Comparison of ENCODE assay signal across 14 cellular contexts in the genomic region with DNA sequence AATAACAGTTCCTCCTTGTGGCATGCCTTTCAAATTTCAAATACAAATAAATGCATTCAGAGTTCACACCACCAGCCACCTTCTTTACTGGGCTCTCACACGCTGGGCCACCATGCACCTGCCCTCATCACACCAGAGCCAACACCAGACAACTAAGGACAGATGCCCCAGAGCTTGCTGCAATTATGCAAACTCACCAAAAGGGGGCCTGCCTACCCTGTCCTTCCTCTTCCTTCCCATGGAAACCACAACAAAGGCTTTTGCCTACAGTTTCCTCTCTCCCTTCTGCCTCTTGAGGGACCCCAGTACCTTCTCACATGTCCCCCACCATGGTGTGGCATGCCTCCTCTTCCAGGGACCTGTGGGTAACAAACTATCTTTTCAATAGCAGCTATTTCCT.
DNase-seq lines count a peak whose midpoint lies in the region; ATAC-seq, FAIRE-seq and TF ChIP-seq lines count a peak whose summit lies in the region.
"Had no signal": no experiment of that assay in that cellular context is flagged by ENCODE, and none has a peak within 500 bp of the region (broad histone marks: within the 10 kb centered on the region; RNA-seq: fewer than 3 reads in every experiment).

No MANE protein-coding gene starts in this region.

- no peaks in the 10 kb centered on the region for H4K20me1 ChIP-seq in GM23338 (replicated peaks; ENCODE audit: insufficient read depth)
- no peaks in the 10 kb centered on the region for H4K20me1 ChIP-seq in OCI-LY7 (ENCODE audit: insufficient read depth, low read length)

- peaks cover 9% of the 10 kb centered on the region for H3K4me1 ChIP-seq in BE2C
- no peaks in the 10 kb centered on the region for H3K4me1 ChIP-seq in GM23338 (ENCODE audit: insufficient read depth)
- no peaks in the 10 kb centered on the region for H3K4me1 ChIP-seq in OCI-LY7 (ENCODE audit: insufficient read depth, low read length, poor library complexity, severe bottlenecking)
- no peaks in the 10 kb centered on the region for H3K4me1 ChIP-seq in small intestine (ENCODE audit: control insufficient read depth in 2 of 2, insufficient read depth in 1 of 2, low read depth in 1 of 2, low read length in 1 of 2)
- H3K4me1 ChIP-seq: ascending aorta, spleen had no signal

- H2AFZ ChIP-seq in GM23338, result 0 out of 2 replicates have a peak overlapping the region, but pooled peaks have one; percentile 38
- no peak overlapping the region for H2AFZ ChIP-seq in OCI-LY7 (ENCODE audit: low read length)

- H3K4me2 ChIP-seq in GM23338 (no peak overlapping the region), OCI-LY7 (ENCODE audit: low read length) (no peak overlapping the region)

- no peaks in the 10 kb centered on the region for H3F3A ChIP-seq in GM23338 (replicated peaks; ENCODE audit: low read depth)

- no peak overlapping the region for H3K27ac Mint-ChIP-seq in GM23338
- H3K27ac Mint-ChIP-seq: activated CD4-positive, alpha-beta memory T cell treated with anti-CD3 and anti-CD28 coated beads, Interleukin-2, amount 10 ng/mL, durations not matched to agents 7 days and 5 days had no signal

- ATAC-seq in GM23338 (peak; percentile 97), HG02763 (IDR thresholded peaks at IDR 0.05; ENCODE audit: unreplicated experiment) (no peak)
- ATAC-seq: stimulated activated naive CD8-positive, alpha-beta T cell treated with anti-CD3 and anti-CD28 coated beads, Interleukin-15, Interleukin-2, amounts not matched to agents 100 U/mL and 50 U/mL, for 24 hours had no signal

- H3K9me2 ChIP-seq in GM23338 (ENCODE audit: insufficient read depth) (no peaks in the 10 kb centered on the region), OCI-LY7 (ENCODE audit: insufficient read depth, low read length) (no peaks in the 10 kb centered on the region)

- H3K36me3 ChIP-seq in BE2C, result no peaks in the 10 kb centered on the region
- H3K36me3 ChIP-seq in GM23338 (ENCODE audit: insufficient read depth), result no peaks in the 10 kb centered on the region
- H3K36me3 ChIP-seq in OCI-LY7 (ENCODE audit: insufficient read depth, low read length), result no peaks in the 10 kb centered on the region
- no peaks in the 10 kb centered on the region for H3K36me3 ChIP-seq in small intestine (ENCODE audit: control insufficient read depth in 2 of 2, insufficient read depth in 2 of 2, low read length in 2 of 2)
- H3K36me3 ChIP-seq: ascending aorta, spleen had no signal

- H3K36me3 Mint-ChIP-seq in GM23338 (ENCODE audit: low read depth), result no peaks in the 10 kb centered on the region

- no TSS peak for BruUV-seq in OCI-LY7 (replicated peaks; lab: Mats Ljungman, UMichigan)

- no peaks in the 10 kb centered on the region for H3K4me1 Mint-ChIP-seq in GM23338
- H3K4me1 Mint-ChIP-seq: activated CD4-positive, alpha-beta memory T cell treated with anti-CD3 and anti-CD28 coated beads, Interleukin-2, amount 10 ng/mL, durations not matched to agents 7 days and 5 days had no signal

- H3K27me3 ChIP-seq in BE2C, result no peaks in the 10 kb centered on the region
- no peaks in the 10 kb centered on the region for H3K27me3 ChIP-seq in GM23338 (ENCODE audit: insufficient read depth)
- H3K27me3 ChIP-seq in small intestine (ENCODE audit: control insufficient read depth in 2 of 2, insufficient read depth in 2 of 2, low read length in 2 of 2), result no peaks in the 10 kb centered on the region
- H3K27me3 ChIP-seq: ascending aorta, spleen had no signal

- H3K9me3 Mint-ChIP-seq in GM23338, result no peaks in the 10 kb centered on the region
- H3K9me3 Mint-ChIP-seq: activated CD4-positive, alpha-beta memory T cell treated with anti-CD3 and anti-CD28 coated beads, Interleukin-2, amount 10 ng/mL, durations not matched to agents 7 days and 5 days had no signal

- H3K4me3 Mint-ChIP-seq in GM23338, result no peak overlapping the region
- H3K4me3 Mint-ChIP-seq: activated CD4-positive, alpha-beta memory T cell treated with anti-CD3 and anti-CD28 coated beads, Interleukin-2, amount 10 ng/mL, durations not matched to agents 7 days and 5 days had no signal

- POLR2A ChIA-PET in OCI-LY7 (lab: Charles Lee), result interaction anchor here (0.8 kb wide), 1 partner anchor 11 kb away, joined by 4 read pairs; no protein-coding TSS in a partner anchor

- TF ChIP-seq CTCF in BE2C (IDR thresholded peaks at IDR 0.05; ENCODE audit: low read depth, low read length) (peak; percentile 69), GM23338 (conservative IDR thresholded peaks at IDR 0.05; ENCODE audit: low read depth in 2 of 2) (peak; percentile 66 to 88), OCI-LY7 (conservative IDR thresholded peaks at IDR 0.05; ENCODE audit: low read length) (peak; percentile 56)

- DNase-seq in BE2C, result peak; percentile 31
- peak; percentile 83 for DNase-seq in GM23338 (ENCODE audit: low spot score)
- peak; percentile 23 for DNase-seq in OCI-LY7 (ENCODE audit: low spot score)
- DNase-seq in iPS DF 19.7 (ENCODE audit: low read depth, low spot score), result peak; percentile 54
- no peak for DNase-seq in small intestine
- no peak for DNase-seq in cerebellar cortex (ENCODE audit: low spot score)
- no peak for DNase-seq in activated naive CD4-positive, alpha-beta T cell (lab: John Stamatoyannopoulos, UW)
- DNase-seq: activated CD4-positive, alpha-beta memory T cell treated with anti-CD3 and anti-CD28 coated beads, Interleukin-2, amount 10 ng/mL, durations not matched to agents 7 days and 5 days; foreskin melanocyte; NCI-H1105 treated with DMSO at 0.1 percent for 48 hours; spleen; stimulated activated naive CD8-positive, alpha-beta T cell treated with anti-CD3 and anti-CD28 coated beads, Interleukin-15, Interleukin-2, amounts not matched to agents 100 U/mL and 50 U/mL, for 24 hours had no signal

- WGBS in small intestine, 3 donors, result 57 to 84% (median 65%) methylated on average over 1 of the region's 1 CpG

- no peak for FAIRE-seq in small intestine (lab: Jason Lieb, UNC)

- H3K4me3 ChIP-seq in BE2C (ENCODE audit: low read depth, low read length), result no peak overlapping the region
- no peak overlapping the region for H3K4me3 ChIP-seq in GM23338
- H3K4me3 ChIP-seq in OCI-LY7 (ENCODE audit: low read depth, low read length, poor library complexity, severe bottlenecking), result no peak overlapping the region
- no peak overlapping the region for H3K4me3 ChIP-seq in small intestine (ENCODE audit: low read depth in 1 of 2, low read length in 2 of 2)
- H3K4me3 ChIP-seq: ascending aorta, spleen had no signal

- H3K9me3 ChIP-seq in BE2C (no peaks in the 10 kb centered on the region), OCI-LY7 (ENCODE audit: low read length) (no peaks in the 10 kb centered on the region), small intestine (ENCODE audit: control insufficient read depth, low read depth) (no peaks in the 10 kb centered on the region)
- H3K9me3 ChIP-seq: ascending aorta had no signal

- intact Hi-C loops in OCI-LY7 (cut with micrococcal nuclease; ENCODE audit: unreplicated experiment), result no loop called here

- CTCF ChIA-PET in OCI-LY7 (lab: Charles Lee; ENCODE audit: unreplicated experiment), result no interaction called here

- H3K27me3 Mint-ChIP-seq in GM23338 (ENCODE audit: insufficient read depth, low read depth, poor library complexity), result no peaks in the 10 kb centered on the region
- H3K27me3 Mint-ChIP-seq: activated CD4-positive, alpha-beta memory T cell treated with anti-CD3 and anti-CD28 coated beads, Interleukin-2, amount 10 ng/mL, durations not matched to agents 7 days and 5 days had no signal

- no peaks in the 10 kb centered on the region for H3K79me2 ChIP-seq in GM23338 (replicated peaks; ENCODE audit: insufficient read depth)
- no peaks in the 10 kb centered on the region for H3K79me2 ChIP-seq in OCI-LY7 (ENCODE audit: insufficient read depth, low read depth, low read length)

- no peak overlapping the region for H3K27ac ChIP-seq in GM23338 (ENCODE audit: low read depth)
- H3K27ac ChIP-seq in OCI-LY7 (ENCODE audit: low read depth, low read length, poor library complexity, severe bottlenecking), result no peak overlapping the region
- no peak overlapping the region for H3K27ac ChIP-seq in small intestine (ENCODE audit: low read depth in 1 of 2, low read length in 1 of 2)
- H3K27ac ChIP-seq: ascending aorta, spleen had no signal

TF ChIP-seq in GM23338, 12 proteins besides CTCF, POLR2A, EP300 and RAD21 (continues in another document):
- TF ChIP-seq EZH2 (IDR thresholded peaks at IDR 0.05; ENCODE audit: low read depth, unreplicated experiment) (no peak), STAT1 (IDR thresholded peaks at IDR 0.05; ENCODE audit: unreplicated experiment) (no peak), NANOG (IDR thresholded peaks at IDR 0.05; ENCODE audit: borderline replicate concordance) (no peak), JUNB (IDR thresholded peaks at IDR 0.05; ENCODE audit: unreplicated experiment) (no peak)

Comparison
In these comparisons a context has a peak if more than half of its experiments do, and no peak if none do; other contexts are left out.
1. DNase-seq: peak in BE2C (single experiment), GM23338 (single experiment), OCI-LY7 (single experiment) and iPS DF 19.7 (single experiment); none in small intestine (single experiment), cerebellar cortex (single experiment) and activated naive CD4-positive, alpha-beta T cell (0 of 4).
2. Peak in every context shown above with its lines, with median percentiles within 50 percentile points of each other: CTCF ChIP-seq.